26 cellular contexts compared by ENCODE assay signal in genomic region chr11:69536406-69536805, GRCh38. TPM values are rescaled to one million over a fixed set of nuclear protein-coding genes. Genes with fewer than 3 reads are reported as not detected.
DNase-seq lines count a peak whose midpoint lies in the region; TF ChIP-seq lines count a peak whose summit lies in the region.
"Had no signal": no experiment of that assay in that cellular context is flagged by ENCODE, and none has a peak within 500 bp of the region (broad histone marks: within the 10 kb centered on the region; RNA-seq: fewer than 3 reads in every experiment).

No MANE protein-coding gene starts in this region.

- peak; percentile 5 for DNase-seq in D341Med (ENCODE audit: low spot score)
- peak; percentile 35 for DNase-seq in chondrocyte (ENCODE audit: low spot score)
- DNase-seq in mesenteric fat pad (ENCODE audit: low spot score) = peak; percentile 47
- peak; percentile 30 for DNase-seq in sigmoid colon
- no peak for DNase-seq in DMS153 treated with DMSO at 0.1 percent for 48 hours (lab: John Stamatoyannopoulos, UW; ENCODE audit: unreplicated experiment)
- no peak for DNase-seq in MCF 10A (ENCODE audit: unreplicated experiment)
- DNase-seq in trophoblast cell = no peak
- DNase-seq: AML-193; CD4-positive, alpha-beta T cell; GOT3; HFFc6; KBM-7; MG63; NCI-H1694; NCI-H2029 treated with DMSO at 0.1 percent for 48 hours; NCI-H446 treated with DMSO at 0.1 percent for 48 hours; NCI-H526; NCI-H82; NK-92 treated with Interleukin-12 subunit alpha and Interleukin-12 subunit beta, amount 100 ng/mL, for 24 hours; PC-3; Right ventricle myocardium superior had no signal

- POLR2A ChIA-PET in MCF 10A (lab: Yijun Ruan, JAX) = no interaction called here

- H3K23ac ChIP-seq in trophoblast cell (ENCODE audit: low read length) = no peak overlapping the region

- no peak overlapping the region for H3K14ac ChIP-seq in trophoblast cell (ENCODE audit: low read length)

- no peak overlapping the region for H3K18ac ChIP-seq in trophoblast cell (ENCODE audit: low read length)

- H3K27ac Mint-ChIP-seq in chondrocyte (ENCODE audit: unreplicated experiment) (no peak overlapping the region), MCF 10A (ENCODE audit: low read depth, unreplicated experiment) (no peak overlapping the region)
- H3K27ac Mint-ChIP-seq: CD4-positive, alpha-beta T cell; HFFc6 had no signal

- CTCF ChIA-PET in MCF 10A (lab: Yijun Ruan, JAX) = interaction anchor here (0.6 kb wide), 1 partner anchor 363 kb away, joined by 3 read pairs; no protein-coding TSS in a partner anchor

- no peak overlapping the region for H3K4me2 ChIP-seq in trophoblast cell (ENCODE audit: low read length)
- H3K4me2 ChIP-seq: A549; BLaER1 treated with 17β-estradiol and CSF1 and Interleukin-3, amounts not matched to agents 10 nM and 100 nM had no signal

- H3K9ac ChIP-seq in trophoblast cell (ENCODE audit: low read length) = no peak overlapping the region
- H3K9ac ChIP-seq: BLaER1 treated with 17β-estradiol and CSF1 and Interleukin-3, amounts not matched to agents 10 nM and 100 nM had no signal

- H3K27ac ChIP-seq in sigmoid colon = no peak overlapping the region
- H3K27ac ChIP-seq in trophoblast cell (ENCODE audit: low read depth, low read length) = no peak overlapping the region
- H3K27ac ChIP-seq: A549; BLaER1 treated with 17β-estradiol and CSF1 and Interleukin-3, amounts not matched to agents 10 nM and 100 nM; SJSA1 had no signal

- intact Hi-C loops in sigmoid colon (cut with DNase I) (no loop called here), MCF 10A (cut with micrococcal nuclease) (no loop called here)

- H4K91ac ChIP-seq in trophoblast cell (ENCODE audit: low read depth, low read length) = no peak overlapping the region

- H3K36me3 Mint-ChIP-seq in chondrocyte (ENCODE audit: low read depth) = no peaks in the 10 kb centered on the region
- H3K36me3 Mint-ChIP-seq in MCF 10A (ENCODE audit: insufficient read depth, unreplicated experiment) = no peaks in the 10 kb centered on the region

- peaks cover 17% of the 10 kb centered on the region for H3K4me1 Mint-ChIP-seq in chondrocyte (ENCODE audit: low read depth)
- no peaks in the 10 kb centered on the region for H3K4me1 Mint-ChIP-seq in MCF 10A (ENCODE audit: insufficient read depth, unreplicated experiment)

- no peak overlapping the region for H4K8ac ChIP-seq in trophoblast cell (ENCODE audit: low read depth, low read length)

- H2BK12ac ChIP-seq in trophoblast cell (ENCODE audit: low read length) = no peak overlapping the region

- H4K12ac ChIP-seq in trophoblast cell (ENCODE audit: low read depth, low read length) = no peak overlapping the region

- H2BK120ac ChIP-seq in trophoblast cell (ENCODE audit: insufficient read depth, low read length, poor library complexity) = no peak overlapping the region

- no peak overlapping the region for H2AFZ ChIP-seq in trophoblast cell (ENCODE audit: insufficient read depth, low read length, poor library complexity)

- no peak overlapping the region for H2AK5ac ChIP-seq in trophoblast cell (ENCODE audit: low read length)

- no peaks in the 10 kb centered on the region for H3K79me1 ChIP-seq in trophoblast cell (ENCODE audit: low read length)

- 94% methylated on average over 9 of the region's 9 CpGs for WGBS in sigmoid colon, 2 donors
- no CpG with 5 or more reads among the region's 9 CpGs for WGBS in trophoblast cell (ENCODE audit: extremely low coverage, insufficient coverage, insufficient read length)

- no peaks in the 10 kb centered on the region for H3K9me3 Mint-ChIP-seq in chondrocyte (ENCODE audit: low read depth)
- H3K9me3 Mint-ChIP-seq in MCF 10A (ENCODE audit: unreplicated experiment) = no peaks in the 10 kb centered on the region
- H3K9me3 Mint-ChIP-seq: CD4-positive, alpha-beta T cell; HFFc6 had no signal

- TF ChIP-seq POLR2A in sigmoid colon (IDR thresholded peaks at IDR 0.05) = no peak

- no peak for TF ChIP-seq EP300 in sigmoid colon (IDR thresholded peaks at IDR 0.05)

- H3K36me3 ChIP-seq in sigmoid colon (no peaks in the 10 kb centered on the region), trophoblast cell (ENCODE audit: control insufficient read depth in 1 of 2, insufficient read depth in 2 of 2, low read length in 2 of 2) (no peaks in the 10 kb centered on the region)
- H3K36me3 ChIP-seq: BLaER1 treated with 17β-estradiol and CSF1 and Interleukin-3, amounts not matched to agents 10 nM and 100 nM; HAP-1; MG63; SJSA1 had no signal

- TF ChIP-seq CTCF in chondrocyte (IDR thresholded peaks at IDR 0.05) = no peak
- no peak for TF ChIP-seq CTCF in sigmoid colon (IDR thresholded peaks at IDR 0.05)
- no peak for TF ChIP-seq CTCF in MCF 10A (IDR thresholded peaks at IDR 0.05; ENCODE audit: unreplicated experiment)

- H3K79me2 ChIP-seq in trophoblast cell (ENCODE audit: control insufficient read depth, insufficient read depth, low read length, poor library complexity) = no peaks in the 10 kb centered on the region

- H3K4ac ChIP-seq in trophoblast cell (ENCODE audit: low read depth, low read length) = no peak overlapping the region

- BruUV-seq in MCF 10A (replicated peaks; lab: Mats Ljungman, UMichigan) = no TSS peak

- H3K27me3 Mint-ChIP-seq in chondrocyte (ENCODE audit: low read depth) (no peaks in the 10 kb centered on the region), MCF 10A (ENCODE audit: insufficient read depth, unreplicated experiment) (peaks cover 2% of the 10 kb centered on the region)

- H3K4me1 ChIP-seq in sigmoid colon (no peaks in the 10 kb centered on the region), trophoblast cell (ENCODE audit: control insufficient read depth in 1 of 2, insufficient read depth in 2 of 2, low read length in 2 of 2) (no peaks in the 10 kb centered on the region)
- H3K4me1 ChIP-seq: HAP-1 had no signal

- H3K4me3 ChIP-seq in sigmoid colon (no peak overlapping the region), trophoblast cell (ENCODE audit: low read depth, low read length) (no peak overlapping the region)
- H3K4me3 ChIP-seq: A549; BLaER1 treated with 17β-estradiol and CSF1 and Interleukin-3, amounts not matched to agents 10 nM and 100 nM; HAP-1; MG63; SJSA1 had no signal

- H3K9me3 ChIP-seq in sigmoid colon = no peaks in the 10 kb centered on the region
- no peaks in the 10 kb centered on the region for H3K9me3 ChIP-seq in trophoblast cell (ENCODE audit: insufficient read depth, low read depth, low read length)
- H3K9me3 ChIP-seq: A549; BLaER1 treated with 17β-estradiol and CSF1 and Interleukin-3, amounts not matched to agents 10 nM and 100 nM; HAP-1; MG63; SJSA1 had no signal

- H3K27me3 ChIP-seq in sigmoid colon (no peaks in the 10 kb centered on the region), trophoblast cell (ENCODE audit: insufficient read depth, low read length) (no peaks in the 10 kb centered on the region)
- H3K27me3 ChIP-seq: MG63, SJSA1 had no signal

- H3K4me3 Mint-ChIP-seq in chondrocyte (ENCODE audit: unreplicated experiment) (no peak overlapping the region), MCF 10A (ENCODE audit: unreplicated experiment) (no peak overlapping the region)
- H3K4me3 Mint-ChIP-seq: CD4-positive, alpha-beta T cell; HFFc6 had no signal

- no peak overlapping the region for H2BK5ac ChIP-seq in trophoblast cell (ENCODE audit: low read depth, low read length, poor library complexity)

RNA-seq across cellular contexts. Expression of gene LINC01488, which starts 54.9 kb away (rescaled TPM):
- total RNA-seq in chondrocyte = not detected in 3 replicates
- total RNA-seq in mesenteric fat pad = not detected
- total RNA-seq in sigmoid colon = under 1 TPM in 1 of 4 donors, not detected in 3; 0.36 TPM
- polyA plus RNA-seq in sigmoid colon = not detected
- total RNA-seq in MCF 10A (2022) = not detected in 2 replicates
- polyA plus RNA-seq in trophoblast cell (2013) = 0.05 and 0.08 TPM in 2 replicates
- total RNA-seq: CD4-positive, alpha-beta T cell; HFFc6; LHCN-M2; PC-3 had no signal

Comparison
In these comparisons a context has a peak if more than half of its experiments do, and no peak if none do; other contexts are left out.
1. DNase-seq: peak in D341Med (single experiment), chondrocyte (single experiment), mesenteric fat pad (single experiment) and sigmoid colon (single experiment); none in DMS153 treated with DMSO at 0.1 percent for 48 hours (single experiment), MCF 10A (single experiment) and trophoblast cell (0 of 2).